26 cellular contexts compared by ENCODE assay signal in genomic region chr7:101106387-101106786, GRCh38. TPM values are rescaled to one million over a fixed set of nuclear protein-coding genes. Genes with fewer than 3 reads are reported as not detected.
"Had no signal": no experiment of that assay in that cellular context is flagged by ENCODE, and none has a peak within 500 bp of the region (broad histone marks: within the 10 kb centered on the region; RNA-seq: fewer than 3 reads in every experiment).

No MANE protein-coding gene starts in this region.

- ATAC-seq: activated T-cell treated with anti-CD3 and anti-CD28 coated beads, Interleukin-2, amount 50 U/mL, for 72 hours; gastrocnemius medialis; left lung; naive thymus-derived CD4-positive, alpha-beta T cell; right cardiac atrium; stimulated activated naive CD8-positive, alpha-beta T cell treated with anti-CD3 and anti-CD28 coated beads, Interleukin-15, Interleukin-2, amounts not matched to agents 100 U/mL and 50 U/mL, for 24 hours; upper lobe of right lung had no signal

- H3K27ac ChIP-seq: coronary artery, esophagus squamous epithelium, gastrocnemius medialis, left lung, ovary, thyroid gland, upper lobe of right lung had no signal

- H3K27me3 ChIP-seq: esophagus squamous epithelium, ovary, thyroid gland, upper lobe of right lung had no signal

- H3K36me3 ChIP-seq: esophagus squamous epithelium, gastrocnemius medialis, left lung, ovary, thyroid gland, upper lobe of right lung had no signal

- H3K4me3 ChIP-seq: coronary artery, esophagus squamous epithelium, gastrocnemius medialis, left lung, lung, ovary, thyroid gland, upper lobe of right lung had no signal

- H3K9me3 ChIP-seq: esophagus squamous epithelium, gastrocnemius medialis, left lung, ovary, thyroid gland, upper lobe of right lung had no signal

- DNase-seq: activated CD4-positive, alpha-beta memory T cell treated with anti-CD3 and anti-CD28 coated beads for 36 hours; activated CD4-positive, alpha-beta T cell treated with anti-CD3 and anti-CD28 coated beads for 4 hours; activated CD4-positive, CD25-positive, alpha-beta regulatory T cell; activated effector memory CD4-positive, alpha-beta T cell treated with Interleukin-2 at 50 U/mL for 16 hours; activated naive CD4-positive, alpha-beta T cell treated with anti-CD3 and anti-CD28 coated beads for 36 hours; activated naive CD8-positive, alpha-beta T cell treated with anti-CD3 and anti-CD28 coated beads, Interleukin-2, amount 10 ng/mL, durations not matched to agents 7 days and 5 days; activated T-cell treated with anti-CD3 and anti-CD28 coated beads, Interleukin-2, amount 50 U/mL, for 72 hours; amniotic stem cell; cerebellar nuclear complex; esophagus squamous epithelium; gastrocnemius medialis; hippocampal formation; kidney glomerular epithelial cell; naive thymus-derived CD4-positive, alpha-beta T cell; ovary; right cardiac atrium; stimulated activated CD4-positive, alpha-beta T cell treated with anti-CD3 and anti-CD28 coated beads, Interleukin-4, amount 100 ng/mL, for 4 hours; stimulated activated naive CD8-positive, alpha-beta T cell treated with anti-CD3 and anti-CD28 coated beads, Interleukin-15, Interleukin-2, amounts not matched to agents 100 U/mL and 50 U/mL, for 24 hours; T1000; thyroid gland; upper lobe of right lung had no signal

RNA-seq across cellular contexts. Expression of gene SERPINE1, which starts 20.5 kb away (rescaled TPM):
- polyA plus RNA-seq: naive thymus-derived CD4-positive, alpha-beta T cell had no signal

RNA-seq across cellular contexts. Expression of gene VGF, which starts 59.0 kb away (rescaled TPM):
- total RNA-seq: activated CD4-positive, alpha-beta memory T cell treated with anti-CD3 and anti-CD28 coated beads for 36 hours; activated naive CD4-positive, alpha-beta T cell treated with anti-CD3 and anti-CD28 coated beads for 36 hours; bronchial epithelial cell; esophagus squamous epithelium; gastrocnemius medialis; left lung; right cardiac atrium; subcutaneous adipose tissue; upper lobe of right lung had no signal
- polyA plus RNA-seq: naive thymus-derived CD4-positive, alpha-beta T cell had no signal
